In the genomic region with DNA sequence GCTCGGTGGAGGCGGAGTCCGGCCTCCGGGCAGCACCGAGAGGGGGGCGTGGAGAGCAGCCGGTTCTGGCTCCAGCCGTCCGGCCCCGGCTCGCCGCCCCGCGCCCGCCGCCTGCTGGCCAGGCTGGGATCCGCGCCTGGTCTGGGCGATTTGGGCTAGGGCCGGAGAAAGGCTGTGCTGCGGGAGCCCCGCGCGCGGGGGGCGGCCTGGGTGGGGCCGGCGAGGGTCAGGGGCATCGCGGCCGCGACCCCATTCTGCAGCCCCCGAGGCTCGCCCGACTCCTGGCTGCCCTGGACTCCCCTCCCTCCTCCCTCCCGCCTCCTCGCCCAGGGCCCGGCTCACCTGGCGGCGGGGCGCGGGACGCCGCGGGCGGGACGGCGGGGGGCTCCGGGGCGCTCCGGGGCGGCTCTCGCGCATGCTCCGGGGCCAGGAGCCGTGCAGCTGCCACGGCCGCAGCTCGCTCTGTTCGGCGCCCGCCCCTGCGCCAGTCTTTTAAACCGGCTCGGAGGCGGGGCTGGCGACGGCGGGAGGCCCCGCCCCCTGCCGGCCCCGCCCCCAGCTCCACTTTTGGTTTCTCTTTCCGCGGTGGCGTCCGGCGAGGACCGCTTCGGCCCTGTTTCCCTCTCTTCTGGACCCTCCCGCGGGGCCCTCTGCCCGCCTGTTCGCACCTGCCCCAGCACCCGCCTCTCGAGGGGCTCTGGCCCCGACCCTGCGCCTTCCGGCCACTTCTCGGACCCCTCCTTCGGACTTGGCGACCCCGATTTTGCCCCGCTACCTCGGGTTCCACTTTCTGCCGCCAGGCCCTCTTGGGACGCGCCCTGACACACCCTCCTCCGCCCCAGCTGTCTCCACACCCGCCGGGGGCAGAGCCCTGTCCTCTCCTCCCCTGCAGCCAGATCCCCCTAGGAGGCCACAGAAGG, we compare ENCODE assay signal across 8 cellular contexts. TPM values are rescaled to one million over a fixed set of nuclear protein-coding genes. Genes with fewer than 3 reads are reported as not detected.
A peak's percentile ranks its signal among the peaks of the same experiment; 100 is the strongest.
DNase-seq lines count a peak whose midpoint lies in the region; ATAC-seq and TF ChIP-seq lines count a peak whose summit lies in the region.

A gene with protein sequence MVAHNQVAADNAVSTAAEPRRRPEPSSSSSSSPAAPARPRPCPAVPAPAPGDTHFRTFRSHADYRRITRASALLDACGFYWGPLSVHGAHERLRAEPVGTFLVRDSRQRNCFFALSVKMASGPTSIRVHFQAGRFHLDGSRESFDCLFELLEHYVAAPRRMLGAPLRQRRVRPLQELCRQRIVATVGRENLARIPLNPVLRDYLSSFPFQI (minus strand): TSS at position 468 of the 920 bp plus-strand sequence. CDS start 726 bp downstream, outside the sequence.

- ATAC-seq in HG03159 (IDR thresholded peaks at IDR 0.05; ENCODE audit: unreplicated experiment) (peak; percentile 49), left lobe of liver (peak; percentile 75)

- peak; percentile 99 for TF ChIP-seq POLR2A in GM18951 (IDR thresholded peaks at IDR 0.05; ENCODE audit: extremely low read depth, insufficient read depth, insufficient read length)

- DNase-seq in AG20443 (ENCODE audit: low spot score) (peak; percentile 95), NCI-H226 (peak; percentile 69), colonic mucosa (peak; percentile 89), left lobe of liver (ENCODE audit: low spot score) (peak; percentile 90)
- peak; percentile 81 to 86 for DNase-seq in activated CD4-positive, alpha-beta T cell treated with anti-CD3 and anti-CD28 coated beads for 24 hours (ENCODE audit: low read depth in 2 of 2)
- DNase-seq in stimulated activated CD4-positive, alpha-beta T cell treated with anti-CD3 and anti-CD28 coated beads, Interleukin-1b, Interleukin-23, amount 100 ng/mL, for 48 hours: peak; percentile 88

- TF ChIP-seq CTCF in colonic mucosa (IDR thresholded peaks at IDR 0.05): peak; percentile 78

- peak within 1 kb of the TSS; percentile 96 for H3K27ac ChIP-seq in colonic mucosa

- intact Hi-C loops in colonic mucosa (cut with DNase I): loop anchor here (2.0 to 10.0 kb wide), 3 partner anchors 91 to 285 kb away; partner anchors contain the start of gene RMI2

- no peaks in the 10 kb centered on the region for H3K9me3 ChIP-seq in colonic mucosa

- peak within 1 kb of the TSS; percentile 93 for H3K4me3 ChIP-seq in colonic mucosa

- in situ Hi-C loops in GM18951 (cut with MboI; ENCODE audit: low sequenced_read_pairs, unreplicated experiment): no loop called here

- peaks cover 8% of the 10 kb centered on the region for H3K4me1 ChIP-seq in colonic mucosa

- H3K36me3 ChIP-seq in colonic mucosa: no peaks in the 10 kb centered on the region

- H3K9ac ChIP-seq in colonic mucosa (ENCODE audit: low read depth in 2 of 2, low read length in 2 of 2): peak within 1 kb of the TSS; percentile 86

- H3K27me3 ChIP-seq in colonic mucosa: no peaks in the 10 kb centered on the region

RNA-seq across cellular contexts. Expression of the gene that starts here (rescaled TPM):
- 1 to 10 TPM; 3.2 to 3.7 TPM for total RNA-seq in colonic mucosa
- total RNA-seq in left lobe of liver: 0.91 TPM

Comparison
In these comparisons a context has a peak if more than half of its experiments do, and no peak if none do; other contexts are left out.
1. Peak in every context shown above with its lines: DNase-seq, ATAC-seq, H3K4me3 ChIP-seq and H3K27ac ChIP-seq.
2. Peak in DNase-seq and ATAC-seq in left lobe of liver; RNA of the gene not detected or under 1 TPM.